23 cellular contexts compared by ENCODE assay signal in genomic region chr1:40431385-40431784, GRCh38. TPM values are rescaled to one million over a fixed set of nuclear protein-coding genes. Genes with fewer than 3 reads are reported as not detected.
A peak's percentile ranks its signal among the peaks of the same experiment; 100 is the strongest.
DNase-seq lines count a peak whose midpoint lies in the region; ATAC-seq, FAIRE-seq and TF ChIP-seq lines count a peak whose summit lies in the region.
"Had no signal": no experiment of that assay in that cellular context is flagged by ENCODE, and none has a peak within 500 bp of the region (broad histone marks: within the 10 kb centered on the region; RNA-seq: fewer than 3 reads in every experiment).

No MANE protein-coding gene starts in this region.

- no peaks in the 10 kb centered on the region for H3K36me3 ChIP-seq in PC-9 (ENCODE audit: low read depth)

- TF ChIP-seq RAD21 in A549 (conservative IDR thresholded peaks at IDR 0.05 in 1 of 2, IDR thresholded peaks at IDR 0.05 in 1 of 2), result no peak

- intact Hi-C loops in PC-9 (cut with micrococcal nuclease; ENCODE audit: unreplicated experiment), result no loop called here

- H3K27me3 Mint-ChIP-seq in activated naive CD4-positive, alpha-beta T cell treated with anti-CD3 and anti-CD28 coated beads, Interleukin-2, amount 10 ng/mL, durations not matched to agents 7 days and 5 days, result no peaks in the 10 kb centered on the region
- H3K27me3 Mint-ChIP-seq: B cell; CD4-positive, alpha-beta T cell had no signal

- no peak overlapping the region for H3K4me3 ChIP-seq in A549
- no peak overlapping the region for H3K4me3 ChIP-seq in PC-9

- H3K4me1 Mint-ChIP-seq in activated naive CD4-positive, alpha-beta T cell treated with anti-CD3 and anti-CD28 coated beads, Interleukin-2, amount 10 ng/mL, durations not matched to agents 7 days and 5 days, result no peaks in the 10 kb centered on the region
- H3K4me1 Mint-ChIP-seq: B cell had no signal

- TF ChIP-seq POLR2A in A549 (IDR thresholded peaks at IDR 0.05; ENCODE audit: low read length), result no peak

- H3K27ac ChIP-seq in A549, result no peak overlapping the region
- H3K27ac ChIP-seq in PC-9, result no peak overlapping the region
- H3K27ac ChIP-seq: C4-2B had no signal

- POLR2A ChIA-PET in A549 (lab: Yijun Ruan, JAX), result no interaction called here
- POLR2A ChIA-PET in PC-9 (lab: Charles Lee; ENCODE audit: unreplicated experiment), result no interaction called here

- H3K27ac Mint-ChIP-seq in activated naive CD4-positive, alpha-beta T cell treated with anti-CD3 and anti-CD28 coated beads, Interleukin-2, amount 10 ng/mL, durations not matched to agents 7 days and 5 days, result peak overlapping the region; percentile 16
- H3K27ac Mint-ChIP-seq: B cell; CD4-positive, alpha-beta T cell; CD8-positive, alpha-beta T cell had no signal

- no peak for ATAC-seq in A549
- ATAC-seq: CD8-positive, alpha-beta T cell had no signal

- H3K4me2 ChIP-seq in A549, result no peak overlapping the region
- H3K4me2 ChIP-seq in PC-9, result no peak overlapping the region

- H3F3A ChIP-seq in PC-9 (ENCODE audit: insufficient read depth, low read depth), result no peaks in the 10 kb centered on the region

- no peaks in the 10 kb centered on the region for H3K9me3 Mint-ChIP-seq in activated naive CD4-positive, alpha-beta T cell treated with anti-CD3 and anti-CD28 coated beads, Interleukin-2, amount 10 ng/mL, durations not matched to agents 7 days and 5 days
- H3K9me3 Mint-ChIP-seq: CD4-positive, alpha-beta T cell; CD8-positive, alpha-beta T cell had no signal

- CTCF ChIA-PET in activated naive CD4-positive, alpha-beta T cell treated with anti-CD3 and anti-CD28 coated beads, Interleukin-2, amount 10 ng/mL, durations not matched to agents 7 days and 5 days (lab: Charles Lee), result interaction anchor here (1.9 kb wide), 1 partner anchor 8 kb away, joined by 9 read pairs; no protein-coding TSS in a partner anchor
- CTCF ChIA-PET in A549 (lab: Yijun Ruan, JAX), result interaction anchor here (0.7 kb wide), 1 partner anchor 287 kb away, joined by 4 read pairs; no protein-coding TSS in a partner anchor
- CTCF ChIA-PET in PC-9 (lab: Charles Lee), result interaction anchor here (0.6 kb wide), 1 partner anchor 334 kb away, joined by 4 read pairs; no protein-coding TSS in a partner anchor

- no peaks in the 10 kb centered on the region for H3K4me1 ChIP-seq in A549
- H3K4me1 ChIP-seq in PC-9 (replicated peaks; ENCODE audit: insufficient read depth), result no peaks in the 10 kb centered on the region
- H3K4me1 ChIP-seq: Caco-2 had no signal

- H2AFZ ChIP-seq in PC-9, result no peak overlapping the region

- no TSS peak for BruUV-seq in PC-9 (replicated peaks; lab: Mats Ljungman, UMichigan)

- peaks cover 14% of the 10 kb centered on the region for H3K36me3 Mint-ChIP-seq in activated naive CD4-positive, alpha-beta T cell treated with anti-CD3 and anti-CD28 coated beads, Interleukin-2, amount 10 ng/mL, durations not matched to agents 7 days and 5 days
- H3K36me3 Mint-ChIP-seq: CD8-positive, alpha-beta T cell had no signal

- H3K9me3 ChIP-seq in A549 (no peaks in the 10 kb centered on the region; the same call in 2 of the 3 replicates), PC-9 (ENCODE audit: insufficient read depth, low read depth) (no peaks in the 10 kb centered on the region; the same call in 1 of the 2 replicates)
- H3K9me3 ChIP-seq: Caco-2 had no signal

- no peaks in the 10 kb centered on the region for H3K9me2 ChIP-seq in PC-9 (ENCODE audit: insufficient read depth)

- no peak for DNase-seq in activated naive CD4-positive, alpha-beta T cell treated with anti-CD3 and anti-CD28 coated beads, Interleukin-2, amount 10 ng/mL, durations not matched to agents 7 days and 5 days
- DNase-seq in activated naive CD4-positive, alpha-beta T cell treated with Interleukin-2 at 50 U/mL for 16 hours, result no peak
- DNase-seq in A549 (ENCODE audit: low read depth in 1 of 2, low spot score in 1 of 2) (no peak), M059J (ENCODE audit: low read depth) (peak; percentile 9), renal cortical epithelial cell (ENCODE audit: low read depth) (peak; percentile 18), PC-9 (no peak), NCI-H2029 treated with DMSO at 0.1 percent for 48 hours (lab: John Stamatoyannopoulos, UW) (no peak)
- DNase-seq: 8988T; AML-193; Caco-2; Calu3; CD4-positive, alpha-beta T cell; CD8-positive, alpha-beta T cell; DMS79 treated with DMSO at 0.1 percent for 48 hours; GF-D8 had no signal

- FAIRE-seq in A549 (lab: Jason Lieb, UNC), result no peak
- FAIRE-seq: A204.1, D721Med, G401.6, GM12891, GM19239 had no signal

- TF ChIP-seq EP300 in A549 (IDR thresholded peaks at IDR 0.05), result no peak

- H3K27me3 ChIP-seq in PC-9 (ENCODE audit: insufficient read depth, low read depth), result no peaks in the 10 kb centered on the region
- H3K27me3 ChIP-seq: BLaER1 treated with 17β-estradiol and CSF1 and Interleukin-3, amounts not matched to agents 10 nM and 100 nM had no signal

- TF ChIP-seq CTCF in A549 (IDR thresholded peaks at IDR 0.05) (no peak), PC-9 (conservative IDR thresholded peaks at IDR 0.05) (no peak)

- no peaks in the 10 kb centered on the region for H3K79me2 ChIP-seq in PC-9 (ENCODE audit: low read depth)

- H3K4me3 Mint-ChIP-seq in activated naive CD4-positive, alpha-beta T cell treated with anti-CD3 and anti-CD28 coated beads, Interleukin-2, amount 10 ng/mL, durations not matched to agents 7 days and 5 days, result no peak overlapping the region
- H3K4me3 Mint-ChIP-seq: B cell; CD4-positive, alpha-beta T cell; CD8-positive, alpha-beta T cell had no signal

- H4K20me1 ChIP-seq in PC-9 (ENCODE audit: insufficient read depth), result no peaks in the 10 kb centered on the region
- H4K20me1 ChIP-seq: BLaER1 treated with 17β-estradiol and CSF1 and Interleukin-3, amounts not matched to agents 10 nM and 100 nM had no signal

TF ChIP-seq in A549, 52 proteins besides CTCF, POLR2A, EP300 and RAD21:
- TF ChIP-seq ZFP36 (IDR thresholded peaks at IDR 0.05; ENCODE audit: borderline replicate concordance, partially characterized antibody), result peak; percentile 28
- no peak for TF ChIP-seq HOXB5 (CRISPR knock-in tag; IDR thresholded peaks at IDR 0.05)
- no peak for TF ChIP-seq PHF8 (IDR thresholded peaks at IDR 0.05; ENCODE audit: borderline replicate concordance, low read depth)

RNA-seq across cellular contexts. Expression of gene ZFP69B, which starts 18.9 kb away (rescaled TPM):
- 2.8 and 3.0 TPM in 2 replicates for polyA plus RNA-seq in A549 (2011; rRNA removed)
- polyA plus RNA-seq in A549 (2012; cell fraction: cytosol; rRNA removed), result 0.65 and 0.78 TPM in 2 replicates
- 0.30 and 0.47 TPM in 2 replicates for polyA plus RNA-seq in A549 (2012; cell fraction: nucleus; rRNA removed)
- polyA plus RNA-seq in A549 (2017; fragmentation: RNase III; extraction: RNeasy Plus Mini Kit Qiagen cat#74134 plus additional on column Dnase treatment), result 1.9 to 2.3 TPM (median 1.9 TPM) in 3 replicates
- polyA minus RNA-seq in A549 (2011; rRNA and poly(A)+ RNA removed), result 1.3 and 1.8 TPM in 2 replicates
- 2.2 and 2.5 TPM in 2 replicates for total RNA-seq in M059J (2014; rRNA removed; shearing (Covaris generic))
- 1.2 and 4.9 TPM in 2 replicates for total RNA-seq in renal cortical epithelial cell
- 3.7 TPM in 2 replicates for total RNA-seq in PC-9 (2021)

RNA-seq across cellular contexts. Expression of gene ZFP69, which starts 45.7 kb away (rescaled TPM):
- polyA plus RNA-seq in A549 (2011; rRNA removed), result not detected in 2 replicates
- polyA plus RNA-seq in A549 (2012; cell fraction: cytosol; rRNA removed), result not detected in 2 replicates
- polyA plus RNA-seq in A549 (2012; cell fraction: nucleus; rRNA removed), result not detected in 2 replicates
- not detected in 3 replicates for polyA plus RNA-seq in A549 (2017; fragmentation: RNase III; extraction: RNeasy Plus Mini Kit Qiagen cat#74134 plus additional on column Dnase treatment)
- not detected in 2 replicates for polyA minus RNA-seq in A549 (2011; rRNA and poly(A)+ RNA removed)
- 3.6 and 4.4 TPM in 2 replicates for total RNA-seq in M059J (2014; rRNA removed; shearing (Covaris generic))
- total RNA-seq in renal cortical epithelial cell, result 3.0 and 3.2 TPM in 2 replicates
- total RNA-seq in PC-9 (2021), result 3.7 and 4.8 TPM in 2 replicates

RNA-seq across cellular contexts. Expression of gene SMAP2, which starts 57.9 kb away (rescaled TPM):
- 7.7 and 8.3 TPM in 2 replicates for polyA plus RNA-seq in A549 (2011; rRNA removed)
- polyA plus RNA-seq in A549 (2012; cell fraction: cytosol; rRNA removed), result 3.7 and 5.0 TPM in 2 replicates
- polyA plus RNA-seq in A549 (2012; cell fraction: nucleus; rRNA removed), result 4.8 and 7.2 TPM in 2 replicates
- 6.4 to 7.2 TPM (median 7.1 TPM) in 3 replicates for polyA plus RNA-seq in A549 (2017; fragmentation: RNase III; extraction: RNeasy Plus Mini Kit Qiagen cat#74134 plus additional on column Dnase treatment)
- polyA minus RNA-seq in A549 (2011; rRNA and poly(A)+ RNA removed), result 7.4 and 11.1 TPM in 2 replicates
- 33.1 and 35.4 TPM in 2 replicates for total RNA-seq in M059J (2014; rRNA removed; shearing (Covaris generic))
- total RNA-seq in renal cortical epithelial cell, result 5.6 and 11.5 TPM in 2 replicates
- total RNA-seq in PC-9 (2021), result 12.9 and 19.7 TPM in 2 replicates

Comparison
In these comparisons a context has a peak if more than half of its experiments do, and no peak if none do; other contexts are left out.
1. DNase-seq: peak in M059J (single experiment) and renal cortical epithelial cell (single experiment); none in activated naive CD4-positive, alpha-beta T cell treated with anti-CD3 and anti-CD28 coated beads, Interleukin-2, amount 10 ng/mL, durations not matched to agents 7 days and 5 days (single experiment), activated naive CD4-positive, alpha-beta T cell treated with Interleukin-2 at 50 U/mL for 16 hours (single experiment), A549 (0 of 2), PC-9 (0 of 2) and NCI-H2029 treated with DMSO at 0.1 percent for 48 hours (single experiment).